ENCODE assay signal across 1 cellular context in genomic region chr14:53999061-53999488, GRCh38.
A peak's percentile ranks its signal among the peaks of the same experiment; 100 is the strongest.
TF ChIP-seq lines count a peak whose summit lies in the region.

No MANE protein-coding gene starts in this region.

TF ChIP-seq in HEK293, 187 proteins besides CTCF, POLR2A, EP300 and RAD21 (continued from another document):
- TF ChIP-seq PRDM6 (tag by site-specific recombination; IDR thresholded peaks at IDR 0.05) (peak; percentile 60), ZNF223 (tag by site-specific recombination; IDR thresholded peaks at IDR 0.05) (no peak), ZNF571 (tag by site-specific recombination; IDR thresholded peaks at IDR 0.05) (no peak), HOXA7 (CRISPR knock-in tag; IDR thresholded peaks at IDR 0.05; ENCODE audit: borderline replicate concordance) (no peak), GLIS1 (tag by site-specific recombination; IDR thresholded peaks at IDR 0.05) (peak; percentile 68), WT1 (tag by site-specific recombination; IDR thresholded peaks at IDR 0.05) (peak; percentile 58), ZNF202 (tag by site-specific recombination; IDR thresholded peaks at IDR 0.05; ENCODE audit: borderline replicate concordance) (no peak), ZNF132 (tag by site-specific recombination; IDR thresholded peaks at IDR 0.05; ENCODE audit: borderline replicate concordance) (no peak), ZNF404 (tag by site-specific recombination; IDR thresholded peaks at IDR 0.05) (no peak), ZBTB17 (tag by site-specific recombination; IDR thresholded peaks at IDR 0.05) (peak; percentile 80), ZNF18 (tag by site-specific recombination; IDR thresholded peaks at IDR 0.05) (peak; percentile 87)
